Comparison of ENCODE assay signal across 17 cellular contexts in genomic region chr12:77031745-77032144, GRCh38. TPM values are rescaled to one million over a fixed set of nuclear protein-coding genes. Genes with fewer than 3 reads are reported as not detected.
A peak's percentile ranks its signal among the peaks of the same experiment; 100 is the strongest.
DNase-seq lines count a peak whose midpoint lies in the region; ATAC-seq and TF ChIP-seq lines count a peak whose summit lies in the region.
"Had no signal": no experiment of that assay in that cellular context is flagged by ENCODE, and none has a peak within 500 bp of the region (broad histone marks: within the 10 kb centered on the region; RNA-seq: fewer than 3 reads in every experiment).

No MANE protein-coding gene starts in this region.

- peaks cover 52% of the 10 kb centered on the region for H3K36me3 Mint-ChIP-seq in nephron progenitor cell (ENCODE audit: low read depth)

- ATAC-seq in IMR-90 (ENCODE audit: low read depth) = peak; percentile 66
- ATAC-seq: GM23338, left colon had no signal

- peak overlapping the region; percentile 32 for H2AFZ ChIP-seq in IMR-90 (replicated peaks; ENCODE audit: low read length, poor library complexity)
- H2AFZ ChIP-seq in mammary epithelial cell (ENCODE audit: low read depth, low read length) = no peak overlapping the region
- H2AFZ ChIP-seq: GM23338, parathyroid adenoma had no signal

- intact Hi-C loops in IMR-90 (cut with micrococcal nuclease) = no loop called here
- intact Hi-C loops in mammary epithelial cell (cut with micrococcal nuclease) = no loop called here

- H3K18ac ChIP-seq in IMR-90 (ENCODE audit: low read depth, low read length) = no peak overlapping the region

- no peak overlapping the region for H3K4me2 ChIP-seq in IMR-90 (ENCODE audit: low read depth, low read length)
- peak overlapping the region; percentile 43 for H3K4me2 ChIP-seq in mammary epithelial cell (ENCODE audit: insufficient read depth, low read depth, low read length)
- H3K4me2 ChIP-seq: GM23338 had no signal

- H4K8ac ChIP-seq in IMR-90 (ENCODE audit: low read depth in 2 of 2, low read length in 2 of 2) = no peak overlapping the region

- no peak overlapping the region for H3K4me3 ChIP-seq in IMR-90 (ENCODE audit: insufficient read depth, low read depth, low read length)
- no peak overlapping the region for H3K4me3 ChIP-seq in mammary epithelial cell (replicated peaks in 1 of 3; ENCODE audit: insufficient read depth in 1 of 3, low read depth in 2 of 3, low read length in 3 of 3)
- no peak overlapping the region for H3K4me3 ChIP-seq in suprapubic skin
- H3K4me3 ChIP-seq: GM23338, uterus had no signal

- H3K27ac ChIP-seq in IMR-90 (ENCODE audit: insufficient read depth, low read length) (no peak overlapping the region), mammary epithelial cell (ENCODE audit: insufficient read depth, low read depth, low read length) (peak overlapping the region; percentile 87), suprapubic skin (no peak overlapping the region)
- H3K27ac ChIP-seq: parathyroid adenoma, uterus had no signal

- H3K14ac ChIP-seq in IMR-90 (replicated peaks; ENCODE audit: low read depth, low read length) = no peak overlapping the region

- no peak for TF ChIP-seq EP300 in suprapubic skin (IDR thresholded peaks at IDR 0.05)

- peak overlapping the region; percentile 12; the same call in 1 of the 2 replicates for H3K4ac ChIP-seq in IMR-90 (ENCODE audit: low read depth, low read length)

- WGBS in IMR-90 (ENCODE audit: extremely low coverage in 2 of 2, insufficient read length in 1 of 2), 2 experiments = 94% methylated on average over 2 of the region's 4 CpGs; no CpG with 5 or more reads in 1 of the 2 experiments
- WGBS in mammary epithelial cell (ENCODE audit: low coverage, missing lambda C conversion rate) = 72% methylated on average over 4 of the region's 4 CpGs
- WGBS in suprapubic skin = 90% methylated on average over 4 of the region's 4 CpGs

- peak; percentile 41 for DNase-seq in EL
- peak; percentile 61 for DNase-seq in IMR-90
- DNase-seq in mammary epithelial cell = peak; percentile 48
- DNase-seq in nephron progenitor cell = no peak
- no peak for DNase-seq in NCI-H526 treated with DMSO at 0.1 percent for 48 hours (lab: John Stamatoyannopoulos, UW)
- no peak for DNase-seq in suprapubic skin (ENCODE audit: low spot score in 2 of 2)
- DNase-seq in NCI-H2196 (lab: John Stamatoyannopoulos, UW; ENCODE audit: unreplicated experiment) = no peak
- no peak for DNase-seq in NCI-H82 (lab: John Stamatoyannopoulos, UW)
- DNase-seq: activated B cell treated with CpG ODN at 0.5 μM for 24 hours; activated naive CD4-positive, alpha-beta T cell treated with anti-CD3 and anti-CD28 coated beads for 36 hours; DMS79 treated with DMSO at 0.1 percent for 48 hours; left colon; NCI-H1436; OCI-M1; uterus had no signal

- H3K4me1 ChIP-seq in IMR-90 (ENCODE audit: control insufficient read depth, insufficient read depth, low read length) (peaks cover 4% of the 10 kb centered on the region), mammary epithelial cell (ENCODE audit: insufficient read depth, low read length) (peaks cover 22% of the 10 kb centered on the region), suprapubic skin (no peaks in the 10 kb centered on the region)
- H3K4me1 ChIP-seq: parathyroid adenoma, uterus had no signal

- H3K79me1 ChIP-seq in IMR-90 (ENCODE audit: low read depth in 1 of 2, low read length in 2 of 2) = peaks cover 7 to 25% of the 10 kb centered on the region in 2 experiments; a peak in 3 of 4 replicates

- no peak overlapping the region for H2BK15ac ChIP-seq in IMR-90 (ENCODE audit: low read depth, low read length)

- peak overlapping the region; percentile 50 for H3K27ac Mint-ChIP-seq in nephron progenitor cell
- H3K27ac Mint-ChIP-seq: activated B cell treated with CpG ODN at 0.5 μM for 24 hours; activated naive CD4-positive, alpha-beta T cell treated with anti-CD3 and anti-CD28 coated beads for 36 hours; GM23338 had no signal

- no peaks in the 10 kb centered on the region for H3K4me1 Mint-ChIP-seq in nephron progenitor cell
- H3K4me1 Mint-ChIP-seq: activated B cell treated with CpG ODN at 0.5 μM for 24 hours, GM23338 had no signal

- no peak for TF ChIP-seq CTCF in IMR-90 (conservative IDR thresholded peaks at IDR 0.05; ENCODE audit: low read depth, low read length)
- TF ChIP-seq CTCF in mammary epithelial cell (conservative IDR thresholded peaks at IDR 0.05 in 1 of 2, IDR thresholded peaks at IDR 0.05 in 1 of 2; ENCODE audit: extremely low read depth in 1 of 2, insufficient read depth in 1 of 2, low read depth in 1 of 2, low read length in 2 of 2) = no peak
- no peak for TF ChIP-seq CTCF in nephron progenitor cell (IDR thresholded peaks at IDR 0.05)
- no peak for TF ChIP-seq CTCF in suprapubic skin (IDR thresholded peaks at IDR 0.05)

- no peak overlapping the region for H2AK9ac ChIP-seq in IMR-90 (replicated peaks; ENCODE audit: low read depth, low read length, poor library complexity)

- peaks cover 18% of the 10 kb centered on the region for H3K9me1 ChIP-seq in IMR-90 (ENCODE audit: insufficient read depth, low read length)

- no peak for TF ChIP-seq RAD21 in IMR-90 (IDR thresholded peaks at IDR 0.05; ENCODE audit: low read length)

- H3K9me3 ChIP-seq in IMR-90 (ENCODE audit: control insufficient read depth, insufficient read depth, low read length) (no peaks in the 10 kb centered on the region), mammary epithelial cell (replicated peaks; ENCODE audit: insufficient read depth, low read length) (no peaks in the 10 kb centered on the region), suprapubic skin (no peaks in the 10 kb centered on the region)
- H3K9me3 ChIP-seq: uterus had no signal

- POLR2A ChIA-PET in IMR-90 (lab: Charles Lee; ENCODE audit: unreplicated experiment) = no interaction called here

- dilution Hi-C loops in IMR-90 (cut with HindIII; ENCODE audit: low sequenced_read_pairs, unreplicated experiment) = no loop called here
- dilution Hi-C loops in mammary epithelial cell (cut with HindIII; ENCODE audit: low sequenced_read_pairs) = no loop called here

- 0 out of 2 replicates have a peak overlapping the region, but pooled peaks have one; percentile 3 for H2AK5ac ChIP-seq in IMR-90 (ENCODE audit: low read depth, low read length)

- 0 out of 2 replicates have a peak overlapping the region, but pooled peaks have one; percentile 19 for H3K23ac ChIP-seq in IMR-90 (ENCODE audit: low read depth, low read length)

- H4K91ac ChIP-seq in IMR-90 (ENCODE audit: insufficient read depth, low read depth, low read length) = no peak overlapping the region

- H3K56ac ChIP-seq in IMR-90 (ENCODE audit: extremely low read depth, insufficient read depth, low read length) = no peak overlapping the region

- in situ Hi-C loops in IMR-90 (cut with MboI; ENCODE audit: low sequenced_read_pairs) (no loop called here), mammary epithelial cell (cut with MboI; ENCODE audit: low sequenced_read_pairs in 2 of 2) (loop anchor here in 1 of 2 donors (25.0 kb wide), 1 partner anchor 656 kb away; no protein-coding TSS in a partner anchor)

- H2BK20ac ChIP-seq in IMR-90 (ENCODE audit: low read depth, low read length) = no peak overlapping the region; the same call in 1 of the 2 replicates

- no peak overlapping the region for H4K5ac ChIP-seq in IMR-90 (ENCODE audit: low read depth, low read length)

- H3K27me3 ChIP-seq in IMR-90 (ENCODE audit: control insufficient read depth, insufficient read depth, low read length) = no peaks in the 10 kb centered on the region
- H3K27me3 ChIP-seq in mammary epithelial cell (ENCODE audit: insufficient read depth, low read length) = no peaks in the 10 kb centered on the region
- H3K27me3 ChIP-seq in suprapubic skin = no peaks in the 10 kb centered on the region
- H3K27me3 ChIP-seq: uterus had no signal

- H2BK5ac ChIP-seq in IMR-90 (ENCODE audit: low read depth, low read length, poor library complexity, severe bottlenecking) = peak overlapping the region; percentile 32

- H3K9me3 Mint-ChIP-seq in nephron progenitor cell = no peaks in the 10 kb centered on the region
- H3K9me3 Mint-ChIP-seq: activated B cell treated with CpG ODN at 0.5 μM for 24 hours, GM23338 had no signal

- H3K79me2 ChIP-seq in mammary epithelial cell (ENCODE audit: insufficient read depth, low read length) = peaks cover 12% of the 10 kb centered on the region
- H3K79me2 ChIP-seq: parathyroid adenoma had no signal

- BruUV-seq in IMR-90 (replicated peaks; lab: Mats Ljungman, UMichigan) (no TSS peak), mammary epithelial cell (replicated peaks; lab: Mats Ljungman, UMichigan) (no TSS peak)

- no peak overlapping the region for H2BK120ac ChIP-seq in IMR-90 (ENCODE audit: low read depth, low read length)

- TF ChIP-seq POLR2A in IMR-90 (IDR thresholded peaks at IDR 0.05; ENCODE audit: low read depth, low read length) (no peak), suprapubic skin (IDR thresholded peaks at IDR 0.05) (no peak)

- no peaks in the 10 kb centered on the region for H4K20me1 ChIP-seq in IMR-90 (ENCODE audit: insufficient read depth, low read length)
- H4K20me1 ChIP-seq in mammary epithelial cell (ENCODE audit: insufficient read depth, low read length) = no peaks in the 10 kb centered on the region

- CTCF ChIA-PET in IMR-90 (lab: Yijun Ruan, JAX) = interaction anchor here (0.5 to 1.8 kb wide), 5 partner anchors 17 to 270 kb away, joined by 3 to 4 read pairs (median 3); no protein-coding TSS in a partner anchor
- CTCF ChIA-PET in mammary epithelial cell (lab: Charles Lee; ENCODE audit: low non-redundant PET) = interaction anchor here (0.6 kb wide), 1 partner anchor 21 kb away, joined by 3 read pairs; no protein-coding TSS in a partner anchor

- H3K36me3 ChIP-seq in IMR-90 (ENCODE audit: control insufficient read depth, insufficient read depth, low read length) = peaks cover 4% of the 10 kb centered on the region
- H3K36me3 ChIP-seq in mammary epithelial cell (ENCODE audit: insufficient read depth, low read length) = peaks cover 33% of the 10 kb centered on the region
- no peaks in the 10 kb centered on the region for H3K36me3 ChIP-seq in suprapubic skin
- H3K36me3 ChIP-seq: uterus had no signal

- no peak overlapping the region for H3K4me3 Mint-ChIP-seq in nephron progenitor cell
- H3K4me3 Mint-ChIP-seq: activated B cell treated with CpG ODN at 0.5 μM for 24 hours; activated naive CD4-positive, alpha-beta T cell treated with anti-CD3 and anti-CD28 coated beads for 36 hours; GM23338 had no signal

- H3K9ac ChIP-seq in IMR-90 (ENCODE audit: low read depth, low read length) = no peak overlapping the region
- H3K9ac ChIP-seq in mammary epithelial cell (ENCODE audit: insufficient read depth, low read length) = peak overlapping the region; percentile 62
- H3K9ac ChIP-seq: parathyroid adenoma had no signal

- H3K27me3 Mint-ChIP-seq in nephron progenitor cell (ENCODE audit: low read depth, poor library complexity) = peaks cover 4% of the 10 kb centered on the region
- H3K27me3 Mint-ChIP-seq: activated B cell treated with CpG ODN at 0.5 μM for 24 hours had no signal

TF ChIP-seq in IMR-90, 13 proteins besides CTCF, POLR2A, EP300 and RAD21 (continues in another document):
- peak; percentile 79 for TF ChIP-seq FOS (IDR thresholded peaks at IDR 0.05; ENCODE audit: low read depth, low read length)

RNA-seq across cellular contexts. Expression of gene E2F7, which starts 33.6 kb away (rescaled TPM):
- total RNA-seq in IMR-90 (2012; rRNA removed) = 8.1 and 10.3 TPM in 2 replicates
- 6.0 TPM in 2 replicates for polyA plus RNA-seq in IMR-90 (2012; rRNA removed)
- 1.3 and 1.8 TPM in 2 replicates for polyA plus RNA-seq in IMR-90 (2012; cell fraction: cytosol; rRNA removed)
- polyA plus RNA-seq in IMR-90 (2012; cell fraction: nucleus; rRNA removed; ENCODE audit: low replicate concordance) = 7.1 and 9.3 TPM in 2 replicates
- total RNA-seq in mammary epithelial cell = 10 to 100 TPM in 1 of 2 donors, 1 to 10 TPM in 1; 5.7 to 35.4 TPM
- 11.9 TPM for polyA plus RNA-seq in mammary epithelial cell
- polyA minus RNA-seq in mammary epithelial cell = 18.5 TPM
- total RNA-seq in suprapubic skin = 1 to 10 TPM in 3 of 4 donors, under 1 TPM in 1; 0.83 to 5.2 (median 1.9) TPM

Comparison
In these comparisons a context has a peak if more than half of its experiments do, and no peak if none do; other contexts are left out.
1. DNase-seq: peak in EL (single experiment), IMR-90 (single experiment) and mammary epithelial cell (single experiment); none in nephron progenitor cell (single experiment), NCI-H526 treated with DMSO at 0.1 percent for 48 hours (single experiment), suprapubic skin (0 of 2), NCI-H2196 (single experiment) and NCI-H82 (single experiment).